8 cellular contexts compared by ENCODE assay signal in the genomic region with DNA sequence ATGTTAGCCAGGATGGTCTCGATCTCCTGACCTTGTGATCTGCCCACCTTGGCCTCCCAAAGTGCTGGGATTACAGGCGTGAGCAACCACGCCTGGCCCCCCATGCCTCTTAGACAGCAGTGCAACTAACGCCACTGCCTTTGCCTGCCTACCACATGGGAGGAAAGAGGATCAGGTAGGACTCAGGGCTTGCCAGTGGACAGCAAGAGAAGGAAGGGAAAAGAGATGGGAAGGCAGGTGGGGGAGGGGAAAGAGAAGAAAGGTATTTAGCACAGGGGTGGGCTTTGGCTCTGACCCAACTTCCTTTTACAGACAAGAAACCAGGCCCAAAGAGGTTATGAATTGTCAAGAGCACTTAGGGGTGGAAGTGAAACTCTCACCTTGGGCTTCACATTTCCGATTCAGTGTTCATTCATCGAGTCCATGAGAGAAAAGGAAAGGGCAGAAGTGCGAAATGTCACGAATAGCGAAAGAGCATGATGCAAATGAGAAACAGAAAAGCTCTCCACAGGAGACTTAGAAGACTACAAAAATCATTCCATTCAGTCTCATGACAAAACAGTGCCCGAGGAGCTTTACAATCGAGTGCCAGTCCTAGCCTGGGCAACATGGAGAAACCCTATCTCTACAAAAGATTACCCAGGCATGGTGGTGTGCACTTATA. TPM values are rescaled to one million over a fixed set of nuclear protein-coding genes. Genes with fewer than 3 reads are reported as not detected.
DNase-seq lines count a peak whose midpoint lies in the region; ATAC-seq, FAIRE-seq and TF ChIP-seq lines count a peak whose summit lies in the region.

No MANE protein-coding gene starts in this region.

- no peak overlapping the region for H2AFZ ChIP-seq in GM12878 (ENCODE audit: control insufficient read depth, low read depth, low read length)

- intact Hi-C loops in GM12878 (cut with micrococcal nuclease; ENCODE audit: unreplicated experiment) = loop anchor here (1.0 to 2.0 kb wide), 5 partner anchors 20 to 86 kb away; no protein-coding TSS in a partner anchor

- in situ Hi-C loops in GM12878 (cut with MboI) = no loop called here

- no TSS peak for BruUV-seq in GM12878 (replicated peaks; lab: Mats Ljungman, UMichigan)

- H3K36me3 ChIP-seq in GM12878 (ENCODE audit: control insufficient read depth in 2 of 2, insufficient read depth in 2 of 2, low read length in 1 of 2) = no peaks in the 10 kb centered on the region

- TF ChIP-seq POLR2A in GM12892 (IDR thresholded peaks at IDR 0.05; ENCODE audit: low read depth, low read length) = peak; percentile 83
- TF ChIP-seq POLR2A in GM12878 (IDR thresholded peaks at IDR 0.05; ENCODE audit: low read depth, low read length) = peak; percentile 59

- POLR2A ChIA-PET in GM12878 (lab: Charles Lee) = interaction anchor here (0.6 to 4.2 kb wide), 12 partner anchors 9 to 74 kb away, joined by 3 to 106 read pairs (median 8); partner anchors contain the start of gene CDK5R1

- no peaks in the 10 kb centered on the region; the same call in 2 of the 3 replicates for H3K9me3 ChIP-seq in GM12878 (replicated peaks; ENCODE audit: control insufficient read depth, insufficient read depth, low read length)

- TF ChIP-seq RAD21 in GM12878 (IDR thresholded peaks at IDR 0.05; ENCODE audit: insufficient read depth, low read depth, low read length) = peak; percentile 42

- SMC1A ChIA-PET in GM12878 (lab: Charles Lee; ENCODE audit: uncharacterized antibody, unreplicated experiment) = interaction anchor here (0.7 to 12.9 kb wide), 15 partner anchors 11 to 85 kb away, joined by 3 to 237 read pairs (median 12); partner anchors contain the start of gene CDK5R1

- FAIRE-seq in GM12892 (lab: Jason Lieb, UNC) = peak; percentile 98
- FAIRE-seq in GM12878 (lab: Jason Lieb, UNC) = peak; percentile 96

- RAD21 ChIA-PET in GM12878 (lab: Charles Lee; ENCODE audit: unreplicated experiment) = interaction anchor here (0.8 to 19.5 kb wide), 21 partner anchors 8 to 354 kb away, joined by 3 to 543 read pairs (median 7); partner anchors contain the start of genes CDK5R1 and MYO1D

- H3K27ac ChIP-seq in GM12878 (ENCODE audit: control insufficient read depth, insufficient read depth) (peak overlapping the region; percentile 97), foreskin keratinocyte (no peak overlapping the region)

- CTCF ChIA-PET in GM12878 (lab: Yijun Ruan, JAX) = interaction anchor here (0.7 to 7.4 kb wide), 15 partner anchors 11 to 85 kb away, joined by 3 to 83 read pairs (median 6); partner anchors contain the start of gene CDK5R1

- H4K20me1 ChIP-seq in GM12878 (ENCODE audit: control insufficient read depth, insufficient read depth) = no peaks in the 10 kb centered on the region

- H3K79me2 ChIP-seq in GM12878 (ENCODE audit: control insufficient read depth, insufficient read depth, low read length) = no peaks in the 10 kb centered on the region; the same call in 1 of the 2 replicates

- peak; percentile 51 for DNase-seq in GM12892 (ENCODE audit: insufficient read length)
- peak; percentile 100 for DNase-seq in GM12878 (ENCODE audit: low read depth, low spot score)
- no peak for DNase-seq in foreskin keratinocyte
- no peak for DNase-seq in AG08396 (ENCODE audit: low spot score)
- no peak for DNase-seq in medulla oblongata (ENCODE audit: extremely low spot score)
- DNase-seq in COR-L47 (lab: John Stamatoyannopoulos, UW) = no peak

- H3K27me3 ChIP-seq in GM12878 (replicated peaks in 1 of 2; ENCODE audit: control insufficient read depth in 2 of 2, insufficient read depth in 2 of 2, low read length in 1 of 2) (no peaks in the 10 kb centered on the region), foreskin keratinocyte (no peaks in the 10 kb centered on the region)

- ATAC-seq in GM21390 (IDR thresholded peaks at IDR 0.05; ENCODE audit: unreplicated experiment) = peak; percentile 51
- ATAC-seq in HG03565 (IDR thresholded peaks at IDR 0.05; ENCODE audit: unreplicated experiment) = peak; percentile 54
- ATAC-seq in GM12878 = peak; percentile 59
- ATAC-seq in foreskin keratinocyte = no peak

- peak overlapping the region; percentile 72 for H3K9ac ChIP-seq in GM12878 (ENCODE audit: control insufficient read depth, insufficient read depth, low read length)

- peak; percentile 99 to 100 for TF ChIP-seq EP300 in GM12878 (IDR thresholded peaks at IDR 0.05; ENCODE audit: borderline replicate concordance in 1 of 2, control insufficient read depth in 1 of 2, low read depth in 2 of 2, low read length in 2 of 2)

- peak overlapping the region; percentile 83 for H3K4me2 ChIP-seq in GM12878 (ENCODE audit: control insufficient read depth, insufficient read depth)

- no peak for TF ChIP-seq CTCF in GM12878 (IDR thresholded peaks at IDR 0.05 in 2 of 3, conservative IDR thresholded peaks at IDR 0.05 in 1 of 3; ENCODE audit: control insufficient read depth in 2 of 3, extremely low read depth in 1 of 3, insufficient read depth in 1 of 3, low read depth in 3 of 3, low read length in 3 of 3)
- no peak for TF ChIP-seq CTCF in foreskin keratinocyte (conservative IDR thresholded peaks at IDR 0.05)

- WGBS in GM12878 (ENCODE audit: insufficient coverage, insufficient replicate concordance, low lambda C conversion rate, missing lambda C conversion rate) = under 1% methylated on average over 11 of the region's 11 CpGs

- H3K4me1 ChIP-seq in GM12878 (ENCODE audit: control insufficient read depth, insufficient read depth, low read length) (peaks cover 63% of the 10 kb centered on the region), foreskin keratinocyte (peaks cover 6% of the 10 kb centered on the region)

- peak overlapping the region; percentile 51; the same call in 1 of the 2 replicates for H3K4me3 ChIP-seq in GM12878

TF ChIP-seq in GM12878, 131 proteins besides CTCF, POLR2A, EP300 and RAD21 (continues in another document):
- TF ChIP-seq SMAD1 (IDR thresholded peaks at IDR 0.05; ENCODE audit: low read depth, partially characterized antibody) = peak; percentile 99
- TF ChIP-seq, protein P1, sequence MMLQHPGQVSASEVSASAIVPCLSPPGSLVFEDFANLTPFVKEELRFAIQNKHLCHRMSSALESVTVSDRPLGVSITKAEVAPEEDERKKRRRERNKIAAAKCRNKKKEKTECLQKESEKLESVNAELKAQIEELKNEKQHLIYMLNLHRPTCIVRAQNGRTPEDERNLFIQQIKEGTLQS (IDR thresholded peaks at IDR 0.05; ENCODE audit: borderline replicate concordance, extremely low read depth, low read depth, low read length) = no peak
- no peak for TF ChIP-seq MYC (IDR thresholded peaks at IDR 0.05; ENCODE audit: insufficient read depth, insufficient read length, insufficient replicate concordance, low read length, severe bottlenecking)
- TF ChIP-seq ZBTB33 (IDR thresholded peaks at IDR 0.05) = no peak
- TF ChIP-seq TCF3 (IDR thresholded peaks at IDR 0.05; ENCODE audit: borderline replicate concordance, insufficient read depth, low read depth, low read length) = peak; percentile 94
- TF ChIP-seq WRNIP1 (IDR thresholded peaks at IDR 0.05; ENCODE audit: borderline replicate concordance, low read depth, low read length) = 0 out of 2 replicates have a peak, but pooled peaks have one; percentile 71
- no peak for TF ChIP-seq FOS (IDR thresholded peaks at IDR 0.05; ENCODE audit: borderline replicate concordance, extremely low read depth, insufficient read length)
- peak; percentile 69; the same call in 1 of the 2 replicates for TF ChIP-seq SMARCA5 (IDR thresholded peaks at IDR 0.05)
- peak; percentile 94 for TF ChIP-seq PAX5 (IDR thresholded peaks at IDR 0.05; ENCODE audit: borderline replicate concordance, low read depth, low read length)
- TF ChIP-seq LARP7 (IDR thresholded peaks at IDR 0.05) = peak; percentile 73

RNA-seq across cellular contexts. Expression of gene CDK5R1, which starts 36.4 kb away (rescaled TPM):
- 26.1 TPM for polyA plus RNA-seq in GM12892 (2012; ENCODE audit: missing spikeins)
- 67.1 and 71.0 TPM in 2 replicates for total RNA-seq in GM12878 (2013; cell fraction: nucleolus; rRNA removed)
- total RNA-seq in GM12878 (2014; rRNA removed) = 17.5 and 17.8 TPM in 2 replicates
- 11.4 and 11.9 TPM in 2 replicates for total RNA-seq in GM12878 (2014; rRNA removed; fragmentation: Illumina TruSeq; extraction: Trizol)
- 26.7 and 27.3 TPM in 2 replicates for total RNA-seq in GM12878 (2021)
- 9.5 TPM for polyA plus RNA-seq in GM12878 (2011; ENCODE audit: low read depth)
- 28.3 and 37.5 TPM in 2 replicates for polyA plus RNA-seq in GM12878 (2011; rRNA removed)
- 29.2 and 33.4 TPM in 2 replicates for polyA plus RNA-seq in GM12878 (2011; cell fraction: cytosol; rRNA removed)
- 72.0 and 77.8 TPM in 2 replicates for polyA plus RNA-seq in GM12878 (2011; cell fraction: nucleus; rRNA removed)
- 15.5 and 24.1 TPM in 2 replicates for polyA plus RNA-seq in GM12878 (2012)
- polyA plus RNA-seq in GM12878 (2014; fragmentation: Illumina TruSeq; extraction: Trizol) = 10.9 and 12.9 TPM in 2 replicates
- polyA plus RNA-seq in GM12878 (2014; fragmentation: Nextera tagmentation; extraction: Ambion mirVana) = 1 to 10 TPM; 1.1 to 2.4 TPM
- 14.2 and 14.5 TPM in 2 replicates for polyA plus RNA-seq in GM12878 (2014; rRNA removed)
- 1 to 10 TPM; 5.3 to 6.4 TPM for polyA plus RNA-seq in GM12878 (2016; fragmentation: Nextera tagmentation; extraction: Ambion mirVana)
- polyA minus RNA-seq in GM12878 (2011; rRNA and poly(A)+ RNA removed) = 19.8 and 36.6 TPM in 2 replicates
- polyA minus RNA-seq in GM12878 (2011; cell fraction: cytosol; rRNA and poly(A)+ RNA removed) = 25.1 and 31.9 TPM in 2 replicates
- polyA minus RNA-seq in GM12878 (2011; cell fraction: nucleus; rRNA and poly(A)+ RNA removed) = 35.2 and 48.9 TPM in 2 replicates
- total RNA-seq in foreskin keratinocyte = 9.5 and 11.8 TPM in 2 replicates
- polyA plus RNA-seq in foreskin keratinocyte = 4.5 and 4.9 TPM in 2 replicates

Comparison
In these comparisons a context has a peak if more than half of its experiments do, and no peak if none do; other contexts are left out.
1. DNase-seq: peak in GM12892 (single experiment) and GM12878 (single experiment); none in foreskin keratinocyte (0 of 2), AG08396 (single experiment), medulla oblongata (single experiment) and COR-L47 (single experiment).